Comparison of ENCODE assay signal across 1 cellular context in genomic region chr14:24332094-24332983, GRCh38.
TF ChIP-seq lines count a peak whose summit lies in the region.

No MANE protein-coding gene starts in this region.

TF ChIP-seq in GM12878, 131 proteins besides CTCF, POLR2A, EP300 and RAD21:
- TF ChIP-seq RELB (IDR thresholded peaks at IDR 0.05; ENCODE audit: low read depth), result 0 out of 2 replicates have a peak, but pooled peaks have one; percentile 31
- TF ChIP-seq NBN (IDR thresholded peaks at IDR 0.05), result peak; percentile 82; the same call in 1 of the 2 replicates
- TF ChIP-seq ASH2L (IDR thresholded peaks at IDR 0.05; ENCODE audit: borderline replicate concordance, low read depth), result no peak
- no peak for TF ChIP-seq ZNF24 (IDR thresholded peaks at IDR 0.05)
- TF ChIP-seq MLLT1 (IDR thresholded peaks at IDR 0.05), result peak; percentile 79
- TF ChIP-seq MEF2B (IDR thresholded peaks at IDR 0.05; ENCODE audit: partially characterized antibody, poor library complexity, severe bottlenecking), result peak; percentile 84
- TF ChIP-seq STAT3 (IDR thresholded peaks at IDR 0.05; ENCODE audit: low read depth, low read length), result no peak
- no peak for TF ChIP-seq ESRRA (IDR thresholded peaks at IDR 0.05; ENCODE audit: low read length)
- no peak for TF ChIP-seq TCF7 (IDR thresholded peaks at IDR 0.05; ENCODE audit: borderline replicate concordance)
- TF ChIP-seq LARP7 (IDR thresholded peaks at IDR 0.05), result 0 out of 2 replicates have a peak, but pooled peaks have one; percentile 22
- no peak for TF ChIP-seq ZZZ3 (IDR thresholded peaks at IDR 0.05; ENCODE audit: control insufficient read depth, insufficient read length, low read depth)
- no peak for TF ChIP-seq MTA2 (IDR thresholded peaks at IDR 0.05; ENCODE audit: low read depth)
- TF ChIP-seq NFXL1 (IDR thresholded peaks at IDR 0.05; ENCODE audit: borderline replicate concordance), result no peak
- TF ChIP-seq HDGF (IDR thresholded peaks at IDR 0.05), result no peak
- TF ChIP-seq CREB1 (IDR thresholded peaks at IDR 0.05; ENCODE audit: low read depth), result peak; percentile 59
- TF ChIP-seq RFX5 (IDR thresholded peaks at IDR 0.05; ENCODE audit: low read depth, low read length), result no peak
- TF ChIP-seq SRF (IDR thresholded peaks at IDR 0.05; ENCODE audit: low read depth in 2 of 2, low read length in 2 of 2), result no peak
- no peak for TF ChIP-seq HDAC2 (IDR thresholded peaks at IDR 0.05)
- TF ChIP-seq FOXK2 (IDR thresholded peaks at IDR 0.05), result no peak
- TF ChIP-seq E4F1 (IDR thresholded peaks at IDR 0.05; ENCODE audit: borderline replicate concordance, partially characterized antibody), result no peak
- no peak for TF ChIP-seq CEBPB (IDR thresholded peaks at IDR 0.05; ENCODE audit: borderline replicate concordance in 1 of 2, low read depth in 2 of 2, low read length in 2 of 2)
- no peak for TF ChIP-seq SMAD1 (IDR thresholded peaks at IDR 0.05; ENCODE audit: low read depth, partially characterized antibody)
- no peak for TF ChIP-seq BCL11A (IDR thresholded peaks at IDR 0.05; ENCODE audit: low read depth, low read length)
- peak; percentile 44 for TF ChIP-seq ATF7 (IDR thresholded peaks at IDR 0.05; ENCODE audit: low read depth)
- TF ChIP-seq POLR2AphosphoS2 (IDR thresholded peaks at IDR 0.05; ENCODE audit: low read depth, low read length), result no peak
- peak; percentile 95 for TF ChIP-seq ZNF384 (IDR thresholded peaks at IDR 0.05; ENCODE audit: borderline replicate concordance, low read depth, low read length)
- 0 out of 2 replicates have a peak, but pooled peaks have one; percentile 26 for TF ChIP-seq MXI1 (IDR thresholded peaks at IDR 0.05; ENCODE audit: low read depth, low read length)
- no peak for TF ChIP-seq PKNOX1 (IDR thresholded peaks at IDR 0.05)
- peak; percentile 39 to 42; a peak in 1 of 4 replicates for TF ChIP-seq IKZF2 (IDR thresholded peaks at IDR 0.05)
- no peak for TF ChIP-seq CEBPZ (IDR thresholded peaks at IDR 0.05; ENCODE audit: low read depth, low read length)
- no peak for TF ChIP-seq BMI1 (IDR thresholded peaks at IDR 0.05; ENCODE audit: borderline replicate concordance)
- TF ChIP-seq RAD51 (IDR thresholded peaks at IDR 0.05), result no peak
- no peak for TF ChIP-seq ATF3 (IDR thresholded peaks at IDR 0.05; ENCODE audit: borderline replicate concordance, extremely low read depth, low read depth, low read length)
- peak; percentile 51; the same call in 1 of the 2 replicates for TF ChIP-seq SMC3 (IDR thresholded peaks at IDR 0.05; ENCODE audit: borderline replicate concordance, low read length)
- peak; percentile 63 for TF ChIP-seq CREM (IDR thresholded peaks at IDR 0.05; ENCODE audit: low read depth)
- no peak for TF ChIP-seq IRF3 (IDR thresholded peaks at IDR 0.05)
- no peak for TF ChIP-seq TARDBP (IDR thresholded peaks at IDR 0.05; ENCODE audit: borderline replicate concordance)
- TF ChIP-seq ZBTB4 (CRISPR knock-in tag; IDR thresholded peaks at IDR 0.05), result no peak
- no peak for TF ChIP-seq SMARCA5 (IDR thresholded peaks at IDR 0.05)
- TF ChIP-seq RUNX3 (IDR thresholded peaks at IDR 0.05; ENCODE audit: low read length), result peak; percentile 94
- TF ChIP-seq PBX3 (IDR thresholded peaks at IDR 0.05; ENCODE audit: insufficient replicate concordance, low read depth, low read length), result no peak
- no peak for TF ChIP-seq HDAC6 (IDR thresholded peaks at IDR 0.05; ENCODE audit: unreplicated experiment)
- TF ChIP-seq MYC (IDR thresholded peaks at IDR 0.05; ENCODE audit: insufficient read depth, insufficient read length, insufficient replicate concordance, low read length, severe bottlenecking), result no peak
- peak; percentile 55; the same call in 1 of the 2 replicates for TF ChIP-seq CBFB (IDR thresholded peaks at IDR 0.05; ENCODE audit: low read depth)
- TF ChIP-seq SPI1 (IDR thresholded peaks at IDR 0.05; ENCODE audit: borderline replicate concordance, insufficient read depth, low read depth, low read length), result no peak
- TF ChIP-seq RCOR1 (conservative IDR thresholded peaks at IDR 0.05; ENCODE audit: low read depth, low read length), result no peak
- no peak for TF ChIP-seq TAF1 (IDR thresholded peaks at IDR 0.05; ENCODE audit: borderline replicate concordance, low read depth, low read length)
- TF ChIP-seq NFYA (IDR thresholded peaks at IDR 0.05; ENCODE audit: borderline replicate concordance, low read depth, low read length), result no peak
- TF ChIP-seq USF1 (IDR thresholded peaks at IDR 0.05; ENCODE audit: borderline replicate concordance, extremely low read length, insufficient read depth, low read depth, low read length), result no peak
- no peak for TF ChIP-seq BACH1 (IDR thresholded peaks at IDR 0.05; ENCODE audit: borderline replicate concordance)
